Comparison of ENCODE assay signal across 10 cellular contexts in genomic region chr12:6542209-6543009, GRCh38. TPM values are rescaled to one million over a fixed set of nuclear protein-coding genes. Genes with fewer than 3 reads are reported as not detected.
DNase-seq lines count a peak whose midpoint lies in the region; ATAC-seq and TF ChIP-seq lines count a peak whose summit lies in the region.
"Had no signal": no experiment of that assay in that cellular context is flagged by ENCODE, and none has a peak within 500 bp of the region (broad histone marks: within the 10 kb centered on the region; RNA-seq: fewer than 3 reads in every experiment).

No MANE protein-coding gene starts in this region.

- CTCF ChIA-PET in PC-3 (lab: Charles Lee) = no interaction called here

- H3K27ac ChIP-seq in spleen (peak overlapping the region in 7 of 8 donors; percentile 31 to 98 (median 75)), PC-3 (ENCODE audit: low read length) (no peak overlapping the region)

- 0 out of 2 replicates have a peak, but pooled peaks cover 1% of the 10 kb centered on the region for H3K79me2 ChIP-seq in PC-3 (ENCODE audit: low read length)

- WGBS in spleen, 5 donors = 61 to 75% (median 68%) methylated on average over 13 of the region's 13 CpGs

- TF ChIP-seq POLR2A in spleen (IDR thresholded peaks at IDR 0.05) = no peak

- H3K4me3 ChIP-seq in spleen (no peak overlapping the region), PC-3 (ENCODE audit: low read length) (no peak overlapping the region)
- H3K4me3 ChIP-seq: smooth muscle cell had no signal

- peaks cover 15% of the 10 kb centered on the region for H4K20me1 ChIP-seq in PC-3 (ENCODE audit: low read length)

- H3K36me3 Mint-ChIP-seq in activated T-cell treated with anti-CD3 and anti-CD28 coated beads, Interleukin-2, amount 50 U/mL, for 24 hours (ENCODE audit: low read depth) = peaks cover 84% of the 10 kb centered on the region
- H3K36me3 Mint-ChIP-seq in activated T-cell treated with anti-CD3 and anti-CD28 coated beads, Interleukin-2, amount 50 U/mL, for 4 hours (ENCODE audit: insufficient read depth) = peaks cover 15% of the 10 kb centered on the region

- peaks cover 33 to 65% (median 57%) of the 10 kb centered on the region in 6 donors for H3K4me1 ChIP-seq in spleen
- H3K4me1 ChIP-seq in PC-3 (ENCODE audit: insufficient read depth, low read length) = peaks cover 10% of the 10 kb centered on the region

- TF ChIP-seq CTCF in spleen (IDR thresholded peaks at IDR 0.05 in 8 of 11, conservative IDR thresholded peaks at IDR 0.05 in 3 of 11) (no peak), PC-3 (conservative IDR thresholded peaks at IDR 0.05; ENCODE audit: low read depth, low read length) (no peak)

- H3K4me1 Mint-ChIP-seq in activated T-cell treated with anti-CD3 and anti-CD28 coated beads, Interleukin-2, amount 50 U/mL, for 24 hours (ENCODE audit: low read depth) = peaks cover 45% of the 10 kb centered on the region
- H3K4me1 Mint-ChIP-seq in activated T-cell treated with anti-CD3 and anti-CD28 coated beads, Interleukin-2, amount 50 U/mL, for 4 hours (ENCODE audit: low read depth) = peaks cover 45% of the 10 kb centered on the region

- H3K36me3 ChIP-seq in spleen (peaks cover 0 to 95% (median 48%) of the 10 kb centered on the region in 6 donors), PC-3 (ENCODE audit: low read depth, low read length) (peaks cover 9% of the 10 kb centered on the region)

- no peak overlapping the region for H3K4me3 Mint-ChIP-seq in activated T-cell treated with anti-CD3 and anti-CD28 coated beads, Interleukin-2, amount 50 U/mL, for 24 hours
- no peak overlapping the region for H3K4me3 Mint-ChIP-seq in activated T-cell treated with anti-CD3 and anti-CD28 coated beads, Interleukin-2, amount 50 U/mL, for 4 hours

- no peaks in the 10 kb centered on the region for H3K9me2 ChIP-seq in PC-3 (replicated peaks; ENCODE audit: low read length)

- peak overlapping the region; percentile 39 for H3K27ac Mint-ChIP-seq in activated T-cell treated with anti-CD3 and anti-CD28 coated beads, Interleukin-2, amount 50 U/mL, for 24 hours

- no peak overlapping the region for H3K9ac ChIP-seq in PC-3 (ENCODE audit: low read length)

- H3F3A ChIP-seq in PC-3 (ENCODE audit: low read length, unreplicated experiment) = peaks cover 8% of the 10 kb centered on the region

- BruUV-seq in PC-3 (replicated peaks; lab: Mats Ljungman, UMichigan) = no TSS peak

- H2AFZ ChIP-seq in PC-3 (ENCODE audit: low read length) = no peak overlapping the region

- H3K27me3 ChIP-seq in spleen (replicated peaks in 1 of 7) = no peaks in the 10 kb centered on the region
- no peaks in the 10 kb centered on the region for H3K27me3 ChIP-seq in PC-3 (ENCODE audit: low read length)

- intact Hi-C loops in left colon (cut with DNase I, micrococcal nuclease) (no loop called here), spleen (cut with DNase I; ENCODE audit: low total_unique reads) (loop anchor here (10.0 kb wide), 1 partner anchor 208 kb away; no protein-coding TSS in a partner anchor), PC-3 (cut with micrococcal nuclease) (no loop called here)

- no peaks in the 10 kb centered on the region for H3K9me3 ChIP-seq in spleen
- H3K9me3 ChIP-seq in PC-3 (ENCODE audit: low read length) = no peaks in the 10 kb centered on the region

- POLR2A ChIA-PET in PC-3 (lab: Charles Lee; ENCODE audit: unreplicated experiment) = no interaction called here

- DNase-seq in activated T-cell treated with anti-CD3 and anti-CD28 coated beads, Interleukin-2, amount 50 U/mL, for 24 hours = no peak
- no peak for DNase-seq in activated T-cell treated with anti-CD3 and anti-CD28 coated beads, Interleukin-2, amount 50 U/mL, for 4 hours
- DNase-seq in SW480 (ENCODE audit: low spot score) (peak; percentile 77), left colon (peak; percentile 78 to 87), spleen (no peak), PC-3 (no peak), dedifferentiated amniotic fluid mesenchymal stem cell (ENCODE audit: extremely low spot score) (no peak)
- DNase-seq: NCI-H774 had no signal

- ATAC-seq in activated T-cell treated with anti-CD3 and anti-CD28 coated beads, Interleukin-2, amount 50 U/mL, for 4 hours = no peak
- peak; percentile 72 for ATAC-seq in left colon
- no peak for ATAC-seq in PC-3
- no peak for ATAC-seq in HG03460 (IDR thresholded peaks at IDR 0.05; ENCODE audit: unreplicated experiment)

- H3K9me3 Mint-ChIP-seq in activated T-cell treated with anti-CD3 and anti-CD28 coated beads, Interleukin-2, amount 50 U/mL, for 24 hours = no peaks in the 10 kb centered on the region
- no peaks in the 10 kb centered on the region for H3K9me3 Mint-ChIP-seq in activated T-cell treated with anti-CD3 and anti-CD28 coated beads, Interleukin-2, amount 50 U/mL, for 4 hours

- no peaks in the 10 kb centered on the region for H3K27me3 Mint-ChIP-seq in activated T-cell treated with anti-CD3 and anti-CD28 coated beads, Interleukin-2, amount 50 U/mL, for 24 hours
- no peaks in the 10 kb centered on the region for H3K27me3 Mint-ChIP-seq in activated T-cell treated with anti-CD3 and anti-CD28 coated beads, Interleukin-2, amount 50 U/mL, for 4 hours (ENCODE audit: low read depth)

- no peak overlapping the region for H3K4me2 ChIP-seq in PC-3 (ENCODE audit: low read length)
- H3K4me2 ChIP-seq: smooth muscle cell had no signal

RNA-seq across cellular contexts. Expression of gene GAPDH, which starts 8.1 kb away (rescaled TPM):
- total RNA-seq in activated T-cell treated with anti-CD3 and anti-CD28 coated beads, Interleukin-2, amount 50 U/mL, for 4 hours = 1,000 to 10,000 TPM; 4,635 to 5,387 (median 5,019) TPM
- 1,000 to 10,000 TPM; 2,230 to 2,756 TPM for total RNA-seq in left colon
- total RNA-seq in spleen = 1,000 to 10,000 TPM in 5 of 7 donors, 100 to 1,000 TPM in 2; 998 to 1,580 (median 1,404) TPM
- polyA plus RNA-seq in spleen = 1,000 to 10,000 TPM; 1,133 to 1,680 (median 1,180) TPM
- total RNA-seq in PC-3 (2014; rRNA removed) = 6,976 and 7,326 TPM in 2 replicates

RNA-seq across cellular contexts. Expression of gene IFFO1, which starts 13.4 kb away (rescaled TPM):
- 10 to 100 TPM in 1 of 3 donors, 1 to 10 TPM in 2; 8.5 to 10.2 (median 9.8) TPM for total RNA-seq in activated T-cell treated with anti-CD3 and anti-CD28 coated beads, Interleukin-2, amount 50 U/mL, for 4 hours
- total RNA-seq in left colon (1 to 10 TPM; 3.8 to 7.2 TPM), spleen (10 to 100 TPM; 32.2 to 51.2 (median 39.7) TPM), PC-3 (2014; rRNA removed) (0.11 and 1.0 TPM in 2 replicates)
- polyA plus RNA-seq in spleen = 10 to 100 TPM; 27.8 to 78.3 (median 63.2) TPM

RNA-seq across cellular contexts. Expression of gene NOP2, which starts 25.7 kb away (rescaled TPM):
- total RNA-seq in activated T-cell treated with anti-CD3 and anti-CD28 coated beads, Interleukin-2, amount 50 U/mL, for 4 hours = 100 to 1,000 TPM; 267 to 300 (median 270) TPM
- total RNA-seq in left colon (10 to 100 TPM; 22.2 to 34.4 TPM), spleen (10 to 100 TPM; 37.0 to 58.7 (median 47.5) TPM), PC-3 (2014; rRNA removed) (63.3 and 83.8 TPM in 2 replicates)
- 10 to 100 TPM; 25.8 to 40.7 (median 37.6) TPM for polyA plus RNA-seq in spleen

RNA-seq across cellular contexts. Expression of gene NCAPD2, which starts 48.5 kb away (rescaled TPM):
- total RNA-seq in activated T-cell treated with anti-CD3 and anti-CD28 coated beads, Interleukin-2, amount 50 U/mL, for 4 hours = 10 to 100 TPM; 29.8 to 36.1 (median 32.9) TPM
- 10 to 100 TPM; 21.9 to 29.4 TPM for total RNA-seq in left colon
- total RNA-seq in spleen = 10 to 100 TPM; 29.9 to 49.2 (median 39.6) TPM
- polyA plus RNA-seq in spleen = 10 to 100 TPM; 12.0 to 14.1 (median 14.0) TPM
- total RNA-seq in PC-3 (2014; rRNA removed) = 105 TPM in 2 replicates

RNA-seq across cellular contexts. Expression of gene MRPL51, which starts 49.3 kb away (rescaled TPM):
- 100 to 1,000 TPM; 249 to 262 (median 256) TPM for total RNA-seq in activated T-cell treated with anti-CD3 and anti-CD28 coated beads, Interleukin-2, amount 50 U/mL, for 4 hours
- total RNA-seq in left colon (100 to 1,000 TPM; 124 to 131 TPM), spleen (10 to 100 TPM; 34.0 to 94.0 (median 89.3) TPM), PC-3 (2014; rRNA removed) (135 and 157 TPM in 2 replicates)
- 100 to 1,000 TPM in 2 of 3 donors, 10 to 100 TPM in 1; 73.4 to 137 (median 109) TPM for polyA plus RNA-seq in spleen

Comparison
In these comparisons a context has a peak if more than half of its experiments do, and no peak if none do; other contexts are left out.
1. DNase-seq: peak in SW480 (single experiment) and left colon (2 of 2); none in activated T-cell treated with anti-CD3 and anti-CD28 coated beads, Interleukin-2, amount 50 U/mL, for 24 hours (single experiment), activated T-cell treated with anti-CD3 and anti-CD28 coated beads, Interleukin-2, amount 50 U/mL, for 4 hours (single experiment), spleen (single experiment), PC-3 (single experiment) and dedifferentiated amniotic fluid mesenchymal stem cell (single experiment).